ENCODE assay signal across 9 cellular contexts in genomic region chr4:167100120-167100519, GRCh38.
A peak's percentile ranks its signal among the peaks of the same experiment; 100 is the strongest.
DNase-seq lines count a peak whose midpoint lies in the region; ATAC-seq and TF ChIP-seq lines count a peak whose summit lies in the region.
"Had no signal": no experiment of that assay in that cellular context is flagged by ENCODE, and none has a peak within 500 bp of the region (broad histone marks: within the 10 kb centered on the region; RNA-seq: fewer than 3 reads in every experiment).

No MANE protein-coding gene starts in this region.

- H3K36me3 Mint-ChIP-seq in nephron progenitor cell (ENCODE audit: low read depth) = no peaks in the 10 kb centered on the region

- no peak overlapping the region for H3K4me3 Mint-ChIP-seq in nephron progenitor cell
- H3K4me3 Mint-ChIP-seq: stimulated activated naive CD8-positive, alpha-beta T cell treated with anti-CD3 and anti-CD28 coated beads, Interleukin-15, Interleukin-2, amounts not matched to agents 100 ng/mL and 50 ng/mL, for 24 hours had no signal

- peak; percentile 27 for DNase-seq in NCI-H1092 treated with DMSO at 0.1 percent for 48 hours (lab: John Stamatoyannopoulos, UW)
- peak in 8 of 61 donors; percentile 9 to 58 (median 24) for DNase-seq in caudate nucleus (lab: John Stamatoyannopoulos, UW)
- no peak for DNase-seq in nephron progenitor cell
- no peak for DNase-seq in testis
- DNase-seq in activated CD8-positive, alpha-beta memory T cell treated with anti-CD3 and anti-CD28 coated beads for 24 hours = no peak

- no peaks in the 10 kb centered on the region for H3K4me1 Mint-ChIP-seq in nephron progenitor cell

- intact Hi-C loops in testis (cut with DNase I; ENCODE audit: low total_unique reads) = no loop called here

- no peak for TF ChIP-seq CTCF in nephron progenitor cell (IDR thresholded peaks at IDR 0.05)
- no peak for TF ChIP-seq CTCF in testis (IDR thresholded peaks at IDR 0.05)

- no peaks in the 10 kb centered on the region for H3K9me3 Mint-ChIP-seq in nephron progenitor cell

- peak overlapping the region; percentile 21 for H3K27ac Mint-ChIP-seq in nephron progenitor cell
- H3K27ac Mint-ChIP-seq: stimulated activated naive CD8-positive, alpha-beta T cell treated with anti-CD3 and anti-CD28 coated beads, Interleukin-15, Interleukin-2, amounts not matched to agents 100 ng/mL and 50 ng/mL, for 24 hours had no signal

- ATAC-seq in GM19395 (IDR thresholded peaks at IDR 0.05; ENCODE audit: unreplicated experiment) (peak; percentile 71), HG03457 (IDR thresholded peaks at IDR 0.05; ENCODE audit: unreplicated experiment) (no peak), GM18873 (IDR thresholded peaks at IDR 0.05; ENCODE audit: low FRiP score, unreplicated experiment) (no peak)

- H3K27me3 ChIP-seq in testis = no peaks in the 10 kb centered on the region

- WGBS in testis, 2 donors = 24 to 33% methylated on average over 1 of the region's 1 CpG

- TF ChIP-seq POLR2A in testis (IDR thresholded peaks at IDR 0.05) = no peak

- H3K27ac ChIP-seq in caudate nucleus (ENCODE audit: low read depth, low read length) = peak overlapping the region; percentile 41
- H3K27ac ChIP-seq in testis = no peak overlapping the region

- peaks cover 3% of the 10 kb centered on the region for H3K27me3 Mint-ChIP-seq in nephron progenitor cell (ENCODE audit: low read depth, poor library complexity)
- H3K27me3 Mint-ChIP-seq: stimulated activated naive CD8-positive, alpha-beta T cell treated with anti-CD3 and anti-CD28 coated beads, Interleukin-15, Interleukin-2, amounts not matched to agents 100 ng/mL and 50 ng/mL, for 24 hours had no signal

- no peaks in the 10 kb centered on the region for H3K36me3 ChIP-seq in testis (ENCODE audit: low read depth, missing control alignments)

- no peaks in the 10 kb centered on the region for H3K9me3 ChIP-seq in testis

- H3K4me1 ChIP-seq in testis = no peaks in the 10 kb centered on the region

- H3K4me3 ChIP-seq in testis = no peak overlapping the region
